ENCODE assay signal across 8 cellular contexts in the genomic region with DNA sequence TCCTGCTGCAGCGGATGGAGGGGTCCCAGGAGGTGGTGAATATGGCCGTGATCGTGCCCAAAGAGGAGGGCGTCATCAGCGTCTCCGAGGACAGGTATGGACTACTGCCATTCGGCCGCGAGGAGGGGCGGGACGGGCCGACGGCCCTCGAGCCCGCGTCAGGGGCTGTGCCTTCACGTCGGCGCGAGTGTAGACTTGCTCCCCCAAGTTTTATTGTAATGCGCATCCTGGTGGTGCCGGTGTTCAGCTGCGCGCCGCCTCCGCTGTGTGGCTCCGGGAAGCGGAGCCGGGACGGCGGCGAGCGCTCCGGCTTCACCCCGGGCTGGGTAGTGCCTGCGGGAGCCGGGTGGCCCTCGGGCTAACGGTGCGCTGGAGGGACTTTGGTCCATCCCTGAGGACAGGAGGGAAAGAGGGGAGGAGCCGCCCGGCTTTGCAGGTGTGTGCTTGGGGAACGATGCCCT.
A peak's percentile ranks its signal among the peaks of the same experiment; 100 is the strongest.
DNase-seq lines count a peak whose midpoint lies in the region; ATAC-seq and FAIRE-seq lines count a peak whose summit lies in the region.

No MANE protein-coding gene starts in this region.

- peak; percentile 25 for ATAC-seq in GM21367 (IDR thresholded peaks at IDR 0.05; ENCODE audit: unreplicated experiment)

- DNase-seq in DMS53 (lab: John Stamatoyannopoulos, UW) = peak; percentile 89
- peak; percentile 8 for DNase-seq in HTR-8/SVneo (ENCODE audit: insufficient read length, low spot score)
- DNase-seq in SW 1271 (lab: John Stamatoyannopoulos, UW) = peak; percentile 32 to 57
- peak in 39 of 58 donors; percentile 17 to 81 (median 60) for DNase-seq in anterior cingulate cortex (lab: John Stamatoyannopoulos, UW)
- peak in 29 of 51 donors; percentile 2 to 79 (median 54) for DNase-seq in hypothalamus (lab: John Stamatoyannopoulos, UW)
- no peak for DNase-seq in skeletal muscle cell (ENCODE audit: low read depth)
- DNase-seq in AG08395 (ENCODE audit: low spot score) = no peak

- no peak for FAIRE-seq in HTR-8/SVneo (lab: Jason Lieb, UNC)

- H3K4me3 ChIP-seq in skeletal muscle cell (ENCODE audit: low read depth, low read length) = peak overlapping the region; percentile 71

Comparison
In these comparisons a context has a peak if more than half of its experiments do, and no peak if none do; other contexts are left out.
1. DNase-seq: peak in DMS53 (single experiment), HTR-8/SVneo (single experiment), SW 1271 (2 of 2), anterior cingulate cortex (39 of 58) and hypothalamus (29 of 51); none in skeletal muscle cell (single experiment) and AG08395 (single experiment).